10 cellular contexts compared by ENCODE assay signal in the genomic region with DNA sequence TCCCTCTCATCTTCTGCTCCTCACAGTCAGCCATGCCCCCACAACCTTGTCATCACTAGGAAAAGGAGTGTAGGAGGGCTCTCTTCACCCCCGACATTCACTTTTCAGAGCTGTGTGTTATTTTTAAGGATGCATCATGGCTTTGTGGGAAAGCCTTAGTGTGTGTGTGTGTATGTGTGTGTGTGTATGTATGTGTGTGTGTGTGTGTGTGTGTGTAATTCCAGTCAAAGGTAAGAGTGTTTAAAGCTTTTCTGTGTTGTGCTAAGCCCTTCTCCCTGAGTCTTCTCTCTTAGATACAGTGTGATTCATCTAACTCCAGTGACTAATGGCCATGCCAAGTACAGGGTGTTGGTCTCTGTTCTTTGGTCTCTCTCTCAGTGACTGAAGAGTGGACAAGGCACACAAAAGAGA.
DNase-seq lines count a peak whose midpoint lies in the region; ATAC-seq and TF ChIP-seq lines count a peak whose summit lies in the region.
"Had no signal": no experiment of that assay in that cellular context is flagged by ENCODE, and none has a peak within 500 bp of the region (broad histone marks: within the 10 kb centered on the region; RNA-seq: fewer than 3 reads in every experiment).

No MANE protein-coding gene starts in this region.

- DNase-seq in HCEC 1CT (peak; percentile 44), fibroblast of the aortic adventitia (ENCODE audit: low read depth) (peak; percentile 70), skeletal muscle cell (ENCODE audit: low read depth) (peak; percentile 64), GM19238 (ENCODE audit: insufficient read length, low spot score) (no peak), Right ventricle myocardium inferior (ENCODE audit: missing footprints) (no peak), NAMALWA (ENCODE audit: low spot score) (no peak)
- DNase-seq: DND-41, NCI-H2171 treated with DMSO at 0.1 percent for 48 hours had no signal

- ATAC-seq in SK-N-SH treated with all-trans-retinoic acid at 6 μM for 48 hours (peak; percentile 78), Right ventricle myocardium inferior (no peak)

- H3K4me3 ChIP-seq in fibroblast of the aortic adventitia (ENCODE audit: low read depth, low read length) = no peak overlapping the region
- H3K4me3 ChIP-seq in skeletal muscle cell (ENCODE audit: low read depth, low read length) = no peak overlapping the region
- H3K4me3 ChIP-seq: right atrium auricular region had no signal

- no peak for TF ChIP-seq CTCF in fibroblast of the aortic adventitia (IDR thresholded peaks at IDR 0.05; ENCODE audit: insufficient read depth, low read length)

- intact Hi-C loops in Right ventricle myocardium inferior (cut with DNase I) = no loop called here

TF ChIP-seq in SK-N-SH treated with all-trans-retinoic acid at 6 μM for 48 hours, 23 proteins besides CTCF, POLR2A, EP300 and RAD21:
- TF ChIP-seq, protein P1, sequence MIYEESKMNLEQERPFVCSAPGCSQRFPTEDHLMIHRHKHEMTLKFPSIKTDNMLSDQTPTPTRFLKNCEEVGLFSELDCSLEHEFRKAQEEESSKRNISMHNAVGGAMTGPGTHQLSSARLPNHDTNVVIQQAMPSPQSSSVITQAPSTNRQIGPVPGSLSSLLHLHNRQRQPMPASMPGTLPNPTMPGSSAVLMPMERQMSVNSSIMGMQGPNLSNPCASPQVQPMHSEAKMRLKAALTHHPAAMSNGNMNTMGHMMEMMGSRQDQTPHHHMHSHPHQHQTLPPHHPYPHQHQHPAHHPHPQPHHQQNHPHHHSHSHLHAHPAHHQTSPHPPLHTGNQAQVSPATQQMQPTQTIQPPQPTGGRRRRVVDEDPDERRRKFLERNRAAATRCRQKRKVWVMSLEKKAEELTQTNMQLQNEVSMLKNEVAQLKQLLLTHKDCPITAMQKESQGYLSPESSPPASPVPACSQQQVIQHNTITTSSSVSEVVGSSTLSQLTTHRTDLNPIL (CRISPR knock-in tag; IDR thresholded peaks at IDR 0.05; ENCODE audit: low read depth) = no peak
- no peak for TF ChIP-seq ZNF70 (CRISPR knock-in tag; IDR thresholded peaks at IDR 0.05)
- no peak for TF ChIP-seq RARB (CRISPR knock-in tag; IDR thresholded peaks at IDR 0.05)
- TF ChIP-seq BACH2 (CRISPR knock-in tag; IDR thresholded peaks at IDR 0.05; ENCODE audit: borderline replicate concordance) = no peak

Comparison
In these comparisons a context has a peak if more than half of its experiments do, and no peak if none do; other contexts are left out.
1. DNase-seq: peak in HCEC 1CT (single experiment), fibroblast of the aortic adventitia (single experiment) and skeletal muscle cell (single experiment); none in GM19238 (single experiment), Right ventricle myocardium inferior (single experiment) and NAMALWA (single experiment).